In genomic region chr15:92162657-92163056, GRCh38 we compare ENCODE assay signal across 26 cellular contexts.
"Had no signal": no experiment of that assay in that cellular context is flagged by ENCODE, and none has a peak within 500 bp of the region (broad histone marks: within the 10 kb centered on the region; RNA-seq: fewer than 3 reads in every experiment).

No MANE protein-coding gene starts in this region.

- H3K9me3 Mint-ChIP-seq: dendritic cell treated with granulocyte-macrophage colony-stimulating factor and Interleukin-4, amounts not matched to agents 40 ng/mL and 50 ng/mL, for 4 days; endodermal cell; naive thymus-derived CD8-positive, alpha-beta T cell; neural crest cell; stimulated activated effector memory CD8-positive, alpha-beta T cell treated with anti-CD3 and anti-CD28 coated beads, Interleukin-12 subunit alpha, Interleukin-12 subunit beta, amount 100 ng/mL, for 72 hours had no signal

- H3K4me3 ChIP-seq: colonic mucosa, esophagus muscularis mucosa, gastroesophageal sphincter, heart left ventricle, hepatocyte, left lung, prostate gland, sigmoid colon, stomach, thyroid gland, vagina had no signal

- H3K4me3 Mint-ChIP-seq: dendritic cell treated with granulocyte-macrophage colony-stimulating factor and Interleukin-4, amounts not matched to agents 40 ng/mL and 50 ng/mL, for 4 days; endodermal cell; naive thymus-derived CD8-positive, alpha-beta T cell; neural crest cell; stimulated activated effector memory CD8-positive, alpha-beta T cell treated with anti-CD3 and anti-CD28 coated beads, Interleukin-12 subunit alpha, Interleukin-12 subunit beta, amount 100 ng/mL, for 72 hours had no signal

- H3K27ac Mint-ChIP-seq: dendritic cell treated with granulocyte-macrophage colony-stimulating factor and Interleukin-4, amounts not matched to agents 40 ng/mL and 50 ng/mL, for 4 days; endodermal cell; stimulated activated effector memory CD8-positive, alpha-beta T cell treated with anti-CD3 and anti-CD28 coated beads, Interleukin-12 subunit alpha, Interleukin-12 subunit beta, amount 100 ng/mL, for 72 hours had no signal

- H3K36me3 ChIP-seq: colonic mucosa, prostate gland, sigmoid colon had no signal

- H3K27me3 Mint-ChIP-seq: dendritic cell treated with granulocyte-macrophage colony-stimulating factor and Interleukin-4, amounts not matched to agents 40 ng/mL and 50 ng/mL, for 4 days; naive thymus-derived CD8-positive, alpha-beta T cell had no signal

- H3K27ac ChIP-seq: colonic mucosa, epithelial cell of prostate, esophagus muscularis mucosa, foreskin keratinocyte, gastroesophageal sphincter, heart left ventricle, hepatocyte, left lung, prostate gland, sigmoid colon, stomach, thyroid gland, vagina had no signal

- DNase-seq: colonic mucosa; effector CD8-positive, alpha-beta T cell; endodermal cell; foreskin keratinocyte; heart left ventricle; left cardiac atrium; naive thymus-derived CD8-positive, alpha-beta T cell; nucleus accumbens; sigmoid colon; stimulated activated CD4-positive, alpha-beta T cell treated with anti-CD3 and anti-CD28 coated beads, Interleukin-2, amount 100 ng/mL, for 24 hours; stimulated activated CD4-positive, alpha-beta T cell treated with anti-CD3 and anti-CD28 coated beads, Interleukin-4, amount 100 ng/mL, for 24 hours; stimulated activated naive CD4-positive, alpha-beta T cell treated with Interleukin-2 at 50 U/mL for 16 hours; stomach; thyroid gland; trophoblast cell had no signal

- H2AFZ ChIP-seq: hepatocyte had no signal

- H3K27me3 ChIP-seq: colonic mucosa, esophagus muscularis mucosa, foreskin keratinocyte, gastroesophageal sphincter, heart left ventricle, hepatocyte, left lung, sigmoid colon, stomach, thyroid gland, vagina had no signal

- H3K9me3 ChIP-seq: colonic mucosa, esophagus muscularis mucosa, gastroesophageal sphincter, heart left ventricle, left lung, prostate gland, sigmoid colon, stomach, thyroid gland, vagina had no signal

- ATAC-seq: foreskin keratinocyte; gastroesophageal sphincter; heart left ventricle; left cardiac atrium; left lung; naive thymus-derived CD8-positive, alpha-beta T cell; right cardiac atrium; stimulated activated effector memory CD8-positive, alpha-beta T cell treated with anti-CD3 and anti-CD28 coated beads, Interleukin-12 subunit alpha, Interleukin-12 subunit beta, amount 100 ng/mL, for 72 hours had no signal

- H3K79me2 ChIP-seq: hepatocyte had no signal

- H3K4me2 ChIP-seq: hepatocyte had no signal

- H3K4me1 ChIP-seq: gastroesophageal sphincter, left lung, prostate gland, sigmoid colon, thyroid gland, vagina had no signal
